ENCODE assay signal across 2 cellular contexts in the genomic region with DNA sequence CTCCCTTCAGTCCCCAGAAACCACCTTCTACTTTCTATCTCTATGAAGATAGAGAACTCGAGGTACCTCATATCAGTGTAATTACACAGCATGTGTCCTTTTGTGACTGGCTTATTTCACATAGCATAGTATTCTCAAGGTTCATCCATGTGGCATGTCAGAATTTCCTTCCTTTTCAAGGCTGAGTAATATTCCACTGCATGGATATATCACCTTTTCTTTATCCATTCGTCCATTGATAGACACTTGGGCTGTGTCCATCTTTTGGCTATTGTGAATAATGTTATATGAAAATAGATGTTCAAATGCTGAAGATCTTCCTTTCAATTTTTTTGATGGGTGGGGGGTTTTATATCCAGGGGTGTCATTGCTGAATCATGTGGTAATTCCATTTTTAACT.
TF ChIP-seq lines count a peak whose summit lies in the region.

No MANE protein-coding gene starts in this region.

TF ChIP-seq in HEK293, 187 proteins besides CTCF, POLR2A, EP300 and RAD21:
- TF ChIP-seq, protein P1, sequence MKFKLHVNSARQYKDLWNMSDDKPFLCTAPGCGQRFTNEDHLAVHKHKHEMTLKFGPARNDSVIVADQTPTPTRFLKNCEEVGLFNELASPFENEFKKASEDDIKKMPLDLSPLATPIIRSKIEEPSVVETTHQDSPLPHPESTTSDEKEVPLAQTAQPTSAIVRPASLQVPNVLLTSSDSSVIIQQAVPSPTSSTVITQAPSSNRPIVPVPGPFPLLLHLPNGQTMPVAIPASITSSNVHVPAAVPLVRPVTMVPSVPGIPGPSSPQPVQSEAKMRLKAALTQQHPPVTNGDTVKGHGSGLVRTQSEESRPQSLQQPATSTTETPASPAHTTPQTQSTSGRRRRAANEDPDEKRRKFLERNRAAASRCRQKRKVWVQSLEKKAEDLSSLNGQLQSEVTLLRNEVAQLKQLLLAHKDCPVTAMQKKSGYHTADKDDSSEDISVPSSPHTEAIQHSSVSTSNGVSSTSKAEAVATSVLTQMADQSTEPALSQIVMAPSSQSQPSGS (tag by site-specific recombination; IDR thresholded peaks at IDR 0.05; ENCODE audit: low read depth) = no peak
- TF ChIP-seq, protein P2, sequence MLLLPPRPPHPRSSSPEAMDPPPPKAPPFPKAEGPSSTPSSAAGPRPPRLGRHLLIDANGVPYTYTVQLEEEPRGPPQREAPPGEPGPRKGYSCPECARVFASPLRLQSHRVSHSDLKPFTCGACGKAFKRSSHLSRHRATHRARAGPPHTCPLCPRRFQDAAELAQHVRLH (tag by site-specific recombination; IDR thresholded peaks at IDR 0.05) = 0 out of 2 replicates have a peak, but pooled peaks have one; percentile 38
- peak; percentile 63 for TF ChIP-seq ZNF146 (tag by site-specific recombination; IDR thresholded peaks at IDR 0.05)
- no peak for TF ChIP-seq ZNF560 (tag by site-specific recombination; IDR thresholded peaks at IDR 0.05; ENCODE audit: borderline replicate concordance)
- TF ChIP-seq ZNF600 (tag by site-specific recombination; IDR thresholded peaks at IDR 0.05) = no peak
- TF ChIP-seq, protein P3, sequence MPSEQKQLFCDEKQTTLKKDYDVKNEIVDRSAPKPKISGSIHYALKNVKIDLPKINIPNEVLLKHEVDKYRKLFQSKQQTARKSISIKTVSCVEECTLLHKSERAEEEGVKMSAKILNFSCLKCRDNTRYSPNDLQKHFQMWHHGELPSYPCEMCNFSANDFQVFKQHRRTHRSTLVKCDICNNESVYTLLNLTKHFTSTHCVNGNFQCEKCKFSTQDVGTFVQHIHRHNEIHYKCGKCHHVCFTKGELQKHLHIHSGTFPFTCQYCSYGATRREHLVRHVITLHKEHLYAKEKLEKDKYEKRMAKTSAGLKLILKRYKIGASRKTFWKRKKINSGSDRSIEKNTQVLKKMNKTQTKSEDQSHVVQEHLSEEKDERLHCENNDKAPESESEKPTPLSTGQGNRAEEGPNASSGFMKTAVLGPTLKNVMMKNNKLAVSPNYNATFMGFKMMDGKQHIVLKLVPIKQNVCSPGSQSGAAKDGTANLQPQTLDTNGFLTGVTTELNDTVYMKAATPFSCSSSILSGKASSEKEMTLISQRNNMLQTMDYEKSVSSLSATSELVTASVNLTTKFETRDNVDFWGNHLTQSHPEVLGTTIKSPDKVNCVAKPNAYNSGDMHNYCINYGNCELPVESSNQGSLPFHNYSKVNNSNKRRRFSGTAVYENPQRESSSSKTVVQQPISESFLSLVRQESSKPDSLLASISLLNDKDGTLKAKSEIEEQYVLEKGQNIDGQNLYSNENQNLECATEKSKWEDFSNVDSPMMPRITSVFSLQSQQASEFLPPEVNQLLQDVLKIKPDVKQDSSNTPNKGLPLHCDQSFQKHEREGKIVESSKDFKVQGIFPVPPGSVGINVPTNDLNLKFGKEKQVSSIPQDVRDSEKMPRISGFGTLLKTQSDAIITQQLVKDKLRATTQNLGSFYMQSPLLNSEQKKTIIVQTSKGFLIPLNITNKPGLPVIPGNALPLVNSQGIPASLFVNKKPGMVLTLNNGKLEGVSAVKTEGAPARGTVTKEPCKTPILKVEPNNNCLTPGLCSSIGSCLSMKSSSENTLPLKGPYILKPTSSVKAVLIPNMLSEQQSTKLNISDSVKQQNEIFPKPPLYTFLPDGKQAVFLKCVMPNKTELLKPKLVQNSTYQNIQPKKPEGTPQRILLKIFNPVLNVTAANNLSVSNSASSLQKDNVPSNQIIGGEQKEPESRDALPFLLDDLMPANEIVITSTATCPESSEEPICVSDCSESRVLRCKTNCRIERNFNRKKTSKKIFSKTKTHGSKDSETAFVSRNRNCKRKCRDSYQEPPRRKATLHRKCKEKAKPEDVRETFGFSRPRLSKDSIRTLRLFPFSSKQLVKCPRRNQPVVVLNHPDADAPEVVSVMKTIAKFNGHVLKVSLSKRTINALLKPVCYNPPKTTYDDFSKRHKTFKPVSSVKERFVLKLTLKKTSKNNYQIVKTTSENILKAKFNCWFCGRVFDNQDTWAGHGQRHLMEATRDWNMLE (tag by site-specific recombination; conservative IDR thresholded peaks at IDR 0.05; ENCODE audit: low read depth) = no peak
- no peak for TF ChIP-seq ZNF792 (tag by site-specific recombination; IDR thresholded peaks at IDR 0.05)
- TF ChIP-seq ZNF670 (tag by site-specific recombination; IDR thresholded peaks at IDR 0.05; ENCODE audit: low read depth) = no peak

TF ChIP-seq in K562, 482 proteins besides CTCF, POLR2A, EP300 and RAD21 (continued from another document):
- TF ChIP-seq IRF2 (CRISPR knock-in tag; IDR thresholded peaks at IDR 0.05) (no peak), HNRNPUL1 (IDR thresholded peaks at IDR 0.05; ENCODE audit: low read length) (no peak), PHB2 (IDR thresholded peaks at IDR 0.05; ENCODE audit: low read depth) (no peak), ZNF551 (CRISPR knock-in tag; IDR thresholded peaks at IDR 0.05) (no peak), NFXL1 (CRISPR knock-in tag; IDR thresholded peaks at IDR 0.05) (no peak), MYNN (IDR thresholded peaks at IDR 0.05) (no peak), MYNN (CRISPR knock-in tag; IDR thresholded peaks at IDR 0.05) (no peak), ZC3H11A (IDR thresholded peaks at IDR 0.05; ENCODE audit: low read depth, low read length) (no peak), MEF2D (tag; conservative IDR thresholded peaks at IDR 0.05; ENCODE audit: low read depth) (no peak)
- TF ChIP-seq, protein P4, sequence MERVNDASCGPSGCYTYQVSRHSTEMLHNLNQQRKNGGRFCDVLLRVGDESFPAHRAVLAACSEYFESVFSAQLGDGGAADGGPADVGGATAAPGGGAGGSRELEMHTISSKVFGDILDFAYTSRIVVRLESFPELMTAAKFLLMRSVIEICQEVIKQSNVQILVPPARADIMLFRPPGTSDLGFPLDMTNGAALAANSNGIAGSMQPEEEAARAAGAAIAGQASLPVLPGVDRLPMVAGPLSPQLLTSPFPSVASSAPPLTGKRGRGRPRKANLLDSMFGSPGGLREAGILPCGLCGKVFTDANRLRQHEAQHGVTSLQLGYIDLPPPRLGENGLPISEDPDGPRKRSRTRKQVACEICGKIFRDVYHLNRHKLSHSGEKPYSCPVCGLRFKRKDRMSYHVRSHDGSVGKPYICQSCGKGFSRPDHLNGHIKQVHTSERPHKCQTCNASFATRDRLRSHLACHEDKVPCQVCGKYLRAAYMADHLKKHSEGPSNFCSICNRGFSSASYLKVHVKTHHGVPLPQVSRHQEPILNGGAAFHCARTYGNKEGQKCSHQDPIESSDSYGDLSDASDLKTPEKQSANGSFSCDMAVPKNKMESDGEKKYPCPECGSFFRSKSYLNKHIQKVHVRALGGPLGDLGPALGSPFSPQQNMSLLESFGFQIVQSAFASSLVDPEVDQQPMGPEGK (CRISPR knock-in tag; IDR thresholded peaks at IDR 0.05; ENCODE audit: borderline replicate concordance) = no peak
- TF ChIP-seq, protein P5, sequence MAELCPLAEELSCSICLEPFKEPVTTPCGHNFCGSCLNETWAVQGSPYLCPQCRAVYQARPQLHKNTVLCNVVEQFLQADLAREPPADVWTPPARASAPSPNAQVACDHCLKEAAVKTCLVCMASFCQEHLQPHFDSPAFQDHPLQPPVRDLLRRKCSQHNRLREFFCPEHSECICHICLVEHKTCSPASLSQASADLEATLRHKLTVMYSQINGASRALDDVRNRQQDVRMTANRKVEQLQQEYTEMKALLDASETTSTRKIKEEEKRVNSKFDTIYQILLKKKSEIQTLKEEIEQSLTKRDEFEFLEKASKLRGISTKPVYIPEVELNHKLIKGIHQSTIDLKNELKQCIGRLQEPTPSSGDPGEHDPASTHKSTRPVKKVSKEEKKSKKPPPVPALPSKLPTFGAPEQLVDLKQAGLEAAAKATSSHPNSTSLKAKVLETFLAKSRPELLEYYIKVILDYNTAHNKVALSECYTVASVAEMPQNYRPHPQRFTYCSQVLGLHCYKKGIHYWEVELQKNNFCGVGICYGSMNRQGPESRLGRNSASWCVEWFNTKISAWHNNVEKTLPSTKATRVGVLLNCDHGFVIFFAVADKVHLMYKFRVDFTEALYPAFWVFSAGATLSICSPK (IDR thresholded peaks at IDR 0.05; ENCODE audit: borderline replicate concordance) = no peak
